ENCODE assay signal across 17 cellular contexts in genomic region chr21:33162436-33162921, GRCh38.
"Had no signal": no experiment of that assay in that cellular context is flagged by ENCODE, and none has a peak within 500 bp of the region (broad histone marks: within the 10 kb centered on the region; RNA-seq: fewer than 3 reads in every experiment).

No MANE protein-coding gene starts in this region.

- H3K27ac ChIP-seq: breast epithelium, psoas muscle, thoracic aorta had no signal

- ATAC-seq: activated naive CD4-positive, alpha-beta T cell treated with anti-CD3 and anti-CD28 coated beads, Interleukin-2, amount 50 U/mL, for 72 hours; activated T-cell treated with anti-CD3 and anti-CD28 coated beads, Interleukin-2, amount 50 U/mL, for 4 hours; mucosa of descending colon; naive thymus-derived CD8-positive, alpha-beta T cell; stimulated activated naive CD8-positive, alpha-beta T cell treated with anti-CD3 and anti-CD28 coated beads, Interleukin-15, amount 100 ng/mL, for 72 hours had no signal

- H3K4me1 ChIP-seq: breast epithelium, psoas muscle had no signal

- H3K4me3 ChIP-seq: breast epithelium, mucosa of descending colon, psoas muscle, thoracic aorta had no signal

- DNase-seq: activated CD4-positive, alpha-beta memory T cell treated with anti-CD3 and anti-CD28 coated beads for 36 hours; activated CD4-positive, CD25-positive, alpha-beta regulatory T cell treated with anti-CD3 and anti-CD28 coated beads, Interleukin-2, amount 50 U/mL, for 72 hours; activated effector memory CD4-positive, alpha-beta T cell treated with anti-CD3 and anti-CD28 coated beads, Interleukin-2, amount 50 U/mL, for 16 hours; activated T-cell treated with anti-CD3 and anti-CD28 coated beads, Interleukin-2, amount 50 U/mL, for 4 hours; amygdala; effector memory CD4-positive, alpha-beta T cell; left cardiac atrium; mammary epithelial cell; naive thymus-derived CD8-positive, alpha-beta T cell; psoas muscle; stimulated activated CD4-positive, alpha-beta T cell treated with anti-CD3 and anti-CD28 coated beads, Interleukin-4, amount 100 ng/mL, for 24 hours; stimulated activated naive CD8-positive, alpha-beta T cell treated with anti-CD3 and anti-CD28 coated beads, Interleukin-15, amount 100 ng/mL, for 72 hours; SW 1271 had no signal

- H3K36me3 ChIP-seq: breast epithelium, thoracic aorta had no signal
